Comparison of ENCODE assay signal across 1 cellular context in the genomic region with DNA sequence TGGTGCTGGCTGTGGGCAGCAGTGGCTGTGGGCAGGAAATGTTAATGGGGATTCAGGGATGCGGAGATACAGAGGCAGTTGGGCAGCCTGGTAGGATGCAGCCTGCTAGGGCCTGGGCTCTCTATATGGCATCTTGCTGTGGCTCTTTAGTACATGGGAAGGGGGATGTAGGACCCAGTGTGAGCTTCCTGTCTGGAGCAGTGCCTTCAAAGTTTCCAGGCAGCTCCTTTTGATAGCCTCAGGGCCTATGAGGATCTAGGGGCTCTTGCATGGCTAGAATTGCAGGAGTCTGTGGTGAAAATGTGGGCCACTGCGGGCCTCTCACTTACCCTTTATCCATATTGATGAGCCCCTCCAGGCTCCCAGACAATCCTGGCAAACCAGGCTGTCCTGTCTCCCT.
TF ChIP-seq lines count a peak whose summit lies in the region.

No MANE protein-coding gene starts in this region.

TF ChIP-seq in H1, 55 proteins besides CTCF, POLR2A, EP300 and RAD21 (continued from another document):
- TF ChIP-seq SIX5 (IDR thresholded peaks at IDR 0.05; ENCODE audit: low read depth, low read length) (no peak), GABPA (IDR thresholded peaks at IDR 0.05; ENCODE audit: borderline replicate concordance, insufficient read depth, low read length) (no peak), CBX5 (IDR thresholded peaks at IDR 0.05; ENCODE audit: low read depth, low read length) (no peak), JUND (IDR thresholded peaks at IDR 0.05; ENCODE audit: low read length) (no peak), FOSL1 (IDR thresholded peaks at IDR 0.05; ENCODE audit: insufficient read depth, low read depth, low read length) (no peak), ZNF274 (IDR thresholded peaks at IDR 0.05; ENCODE audit: borderline replicate concordance, extremely low read depth, low read length) (no peak), SIRT6 (IDR thresholded peaks at IDR 0.05; ENCODE audit: low read length) (no peak), BCL11A (IDR thresholded peaks at IDR 0.05; ENCODE audit: low read depth in 2 of 2, low read length in 2 of 2) (no peak), JUN (IDR thresholded peaks at IDR 0.05; ENCODE audit: low read depth, low read length) (no peak), NANOG (IDR thresholded peaks at IDR 0.05; ENCODE audit: insufficient read depth, low read depth, low read length, poor library complexity, severe bottlenecking) (no peak)
